23 cellular contexts compared by ENCODE assay signal in the genomic region with DNA sequence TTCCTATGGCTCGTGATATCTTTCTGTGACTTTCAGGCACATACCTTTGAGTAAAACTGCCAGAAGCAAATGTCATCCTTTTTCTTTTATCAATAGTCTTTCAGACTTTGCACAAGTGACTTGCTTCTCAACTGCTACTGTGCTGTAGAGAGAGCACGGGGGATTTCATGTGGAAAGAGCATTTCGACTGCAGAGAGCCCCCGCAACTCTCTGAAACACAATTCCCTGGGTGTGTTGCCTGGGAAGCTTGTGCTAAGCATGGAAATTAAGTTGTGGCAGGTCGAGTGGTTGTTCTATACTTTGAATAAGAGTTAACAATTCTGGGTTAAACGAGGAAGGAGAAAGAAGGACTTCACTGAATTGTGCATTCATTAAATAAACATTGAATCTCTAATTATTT.
"Had no signal": no experiment of that assay in that cellular context is flagged by ENCODE, and none has a peak within 500 bp of the region (broad histone marks: within the 10 kb centered on the region; RNA-seq: fewer than 3 reads in every experiment).

No MANE protein-coding gene starts in this region.

- H3K27ac ChIP-seq: stomach, suprapubic skin, testis, thoracic aorta, tibial artery, tibial nerve, transverse colon, upper lobe of left lung, upper lobe of right lung, uterus, vagina had no signal

- H3K9me3 ChIP-seq: stomach, suprapubic skin, testis, thoracic aorta, tibial artery, tibial nerve, transverse colon, upper lobe of left lung, upper lobe of right lung, uterus, vagina had no signal

- H3K36me3 ChIP-seq: stomach, suprapubic skin, thoracic aorta, tibial artery, tibial nerve, transverse colon, upper lobe of left lung, upper lobe of right lung, uterus, vagina had no signal

- H3K4me1 ChIP-seq: stomach, suprapubic skin, testis, tibial artery, tibial nerve, transverse colon, upper lobe of left lung, upper lobe of right lung, uterus, vagina had no signal

- DNase-seq: stimulated activated CD4-positive, alpha-beta T cell treated with anti-CD3 and anti-CD28 coated beads, Interleukin-2, amount 100 ng/mL, for 48 hours; stimulated activated CD4-positive, alpha-beta T cell treated with anti-CD3 and anti-CD28 coated beads, Interleukin-4, amount 100 ng/mL, for 1 hour; stimulated activated CD4-positive, alpha-beta T cell treated with anti-CD3 and anti-CD28 coated beads, Interleukin-4, amount 100 ng/mL, for 24 hours; stimulated activated CD4-positive, alpha-beta T cell treated with anti-CD3 and anti-CD28 coated beads, Interleukin-4, amount 100 ng/mL, for 4 hours; stimulated activated CD8-positive, alpha-beta memory T cell treated with anti-CD3 and anti-CD28 coated beads, Interleukin-4, amount 100 ng/mL, for 48 hours; stimulated activated naive B cell treated with anti-CD40 and anti-IgM and Interleukin-4, amounts not matched to agents 10 μg/mL and 1 μg/mL and 100 μg/mL, for 72 hours; stimulated activated naive CD4-positive, alpha-beta T cell; stimulated activated naive CD4-positive, alpha-beta T cell treated with Interleukin-2 at 50 U/mL for 16 hours; stimulated activated naive CD8-positive, alpha-beta T cell treated with anti-CD3 and anti-CD28 coated beads, Interleukin-15, amount 100 ng/mL, for 72 hours; stimulated activated naive CD8-positive, alpha-beta T cell treated with anti-CD3 and anti-CD28 coated beads, Interleukin-15, Interleukin-2, amounts not matched to agents 100 U/mL and 50 U/mL, for 24 hours; stomach; substantia nigra; testis; tibial artery; transverse colon; trophoblast cell; upper lobe of left lung; upper lobe of right lung; uterus had no signal

- H3K4me3 ChIP-seq: stomach, suprapubic skin, testis, thoracic aorta, tibial artery, tibial nerve, transverse colon, upper lobe of left lung, upper lobe of right lung, uterus, vagina had no signal

- H3K27me3 ChIP-seq: stomach, suprapubic skin, testis, tibial artery, tibial nerve, transverse colon, upper lobe of left lung, upper lobe of right lung, uterus, vagina had no signal
